Comparison of ENCODE assay signal across 21 cellular contexts in genomic region chr1:189158155-189158554, GRCh38.
"Had no signal": no experiment of that assay in that cellular context is flagged by ENCODE, and none has a peak within 500 bp of the region (broad histone marks: within the 10 kb centered on the region; RNA-seq: fewer than 3 reads in every experiment).

No MANE protein-coding gene starts in this region.

- H3K4me2 ChIP-seq: neural progenitor cell, smooth muscle cell had no signal

- DNase-seq: cortex of kidney; effector memory CD8-positive, alpha-beta T cell; gastrocnemius medialis; head of caudate nucleus; midbrain; naive thymus-derived CD4-positive, alpha-beta T cell; stimulated activated CD4-positive, alpha-beta T cell treated with anti-CD3 and anti-CD28 coated beads, Interleukin-12 subunit alpha, Interleukin-12 subunit beta, amount 100 ng/mL, for 4 hours; stimulated activated CD4-positive, alpha-beta T cell treated with anti-CD3 and anti-CD28 coated beads, Interleukin-2, amount 100 ng/mL, for 24 hours; stimulated activated CD4-positive, alpha-beta T cell treated with anti-CD3 and anti-CD28 coated beads, Interleukin-4, amount 100 ng/mL, for 24 hours; stimulated activated naive CD8-positive, alpha-beta T cell treated with anti-CD3 and anti-CD28 coated beads, Interleukin-15, Interleukin-2, amounts not matched to agents 100 U/mL and 50 U/mL, for 24 hours; substantia nigra; testis; tibial artery had no signal

- H3K27ac ChIP-seq: gastrocnemius medialis, neural progenitor cell, parathyroid adenoma, right atrium auricular region, testis, tibial artery had no signal

- H3K79me2 ChIP-seq: parathyroid adenoma had no signal

- H3K27me3 ChIP-seq: gastrocnemius medialis, neural progenitor cell, right atrium auricular region, testis, tibial artery had no signal

- H3K4me3 ChIP-seq: gastrocnemius medialis, lung, neural progenitor cell, right atrium auricular region, smooth muscle cell, testis, tibial artery had no signal

- ATAC-seq: effector memory CD8-positive, alpha-beta T cell; gastrocnemius medialis; left lobe of liver; naive thymus-derived CD4-positive, alpha-beta T cell; sciatic nerve; stimulated activated effector memory CD8-positive, alpha-beta T cell treated with anti-CD3 and anti-CD28 coated beads, Interleukin-12 subunit alpha, Interleukin-12 subunit beta, amount 100 ng/mL, for 72 hours; stimulated activated naive CD8-positive, alpha-beta T cell treated with anti-CD3 and anti-CD28 coated beads, Interleukin-15, Interleukin-2, amounts not matched to agents 100 U/mL and 50 U/mL, for 24 hours had no signal

- H3K4me1 ChIP-seq: gastrocnemius medialis, neural progenitor cell, parathyroid adenoma, right atrium auricular region, testis, tibial artery had no signal

- H3K9me3 ChIP-seq: gastrocnemius medialis, right atrium auricular region, testis, tibial artery had no signal

- H3K36me3 ChIP-seq: gastrocnemius medialis, neural progenitor cell, right atrium auricular region, tibial artery had no signal

- H3K9ac ChIP-seq: neural progenitor cell, parathyroid adenoma had no signal
